Comparison of ENCODE assay signal across 12 cellular contexts in genomic region chrX:41621236-41621651, GRCh38.
A peak's percentile ranks its signal among the peaks of the same experiment; 100 is the strongest.
DNase-seq lines count a peak whose midpoint lies in the region; ATAC-seq lines count a peak whose summit lies in the region.
"Had no signal": no experiment of that assay in that cellular context is flagged by ENCODE, and none has a peak within 500 bp of the region (broad histone marks: within the 10 kb centered on the region; RNA-seq: fewer than 3 reads in every experiment).

No MANE protein-coding gene starts in this region.

- no peak overlapping the region for H3K56ac ChIP-seq in mesendoderm (ENCODE audit: low read length)

- no peak overlapping the region for H3K4me3 ChIP-seq in mesendoderm (ENCODE audit: low read length)

- no peak for ATAC-seq in GM18511 (IDR thresholded peaks at IDR 0.05; ENCODE audit: unreplicated experiment)

- in situ Hi-C loops in Caki2 (cut with HindIII; ENCODE audit: low pct_unique_long_range_greater_than_20kb, low sequenced_read_pairs): no loop called here

- H2BK5ac ChIP-seq in mesendoderm (ENCODE audit: low read length): no peak overlapping the region

- H2BK15ac ChIP-seq in mesendoderm (replicated peaks; ENCODE audit: low read depth): no peak overlapping the region

- H3K9me3 Mint-ChIP-seq in dendritic cell treated with granulocyte-macrophage colony-stimulating factor and Interleukin-4, amounts not matched to agents 40 ng/mL and 50 ng/mL, for 4 days: no peaks in the 10 kb centered on the region

- H3K27ac Mint-ChIP-seq in dendritic cell treated with granulocyte-macrophage colony-stimulating factor and Interleukin-4, amounts not matched to agents 40 ng/mL and 50 ng/mL, for 4 days: peak overlapping the region; percentile 53

- H3K4me1 Mint-ChIP-seq in dendritic cell treated with granulocyte-macrophage colony-stimulating factor and Interleukin-4, amounts not matched to agents 40 ng/mL and 50 ng/mL, for 4 days (ENCODE audit: low read depth): peaks cover 13% of the 10 kb centered on the region

- no peak overlapping the region for H3K4me3 Mint-ChIP-seq in dendritic cell treated with granulocyte-macrophage colony-stimulating factor and Interleukin-4, amounts not matched to agents 40 ng/mL and 50 ng/mL, for 4 days

- intact Hi-C loops in dendritic cell treated with granulocyte-macrophage colony-stimulating factor and Interleukin-4, amounts not matched to agents 40 ng/mL and 50 ng/mL, for 4 days (cut with micrococcal nuclease): no loop called here

- no peak overlapping the region for H3K27ac ChIP-seq in mesendoderm (ENCODE audit: low read depth, low read length)
- H3K27ac ChIP-seq: neutrophil had no signal

- no peak overlapping the region for H2AK5ac ChIP-seq in mesendoderm (ENCODE audit: low read length)

- DNase-seq in Caki2 (ENCODE audit: low read depth): peak; percentile 79
- peak; percentile 75 for DNase-seq in NCI-H226
- peak; percentile 97 for DNase-seq in mesendoderm
- no peak for DNase-seq in AG08396 (ENCODE audit: low spot score)
- no peak for DNase-seq in NCI-H1105 treated with DMSO at 0.1 percent for 48 hours (lab: John Stamatoyannopoulos, UW)
- DNase-seq in SKM-1 treated with dmso at 0.1 percent for 144 hours (lab: John Stamatoyannopoulos, UW; ENCODE audit: unreplicated experiment): no peak
- DNase-seq: activated T-cell treated with anti-CD3 and anti-CD28 coated beads for 4 hours; NCI-H187; stimulated activated CD8-positive, alpha-beta memory T cell treated with anti-CD3 and anti-CD28 coated beads, Interleukin-4, amount 100 ng/mL, for 48 hours had no signal

- no CpG with 5 or more reads among the region's 5 CpGs for WGBS in mesendoderm (ENCODE audit: extremely low coverage, insufficient coverage, low lambda C conversion rate)

- no peaks in the 10 kb centered on the region for H3K79me2 ChIP-seq in mesendoderm (ENCODE audit: control insufficient read depth, insufficient read depth, low read length)

- no peak overlapping the region for H3K9ac ChIP-seq in mesendoderm (ENCODE audit: low read length)

- no peak overlapping the region for H3K18ac ChIP-seq in mesendoderm (ENCODE audit: low read length)

- H4K8ac ChIP-seq in mesendoderm (ENCODE audit: low read depth, low read length): no peak overlapping the region

- no peaks in the 10 kb centered on the region for H3K27me3 ChIP-seq in mesendoderm (ENCODE audit: insufficient read depth, low read length, poor library complexity)
- H3K27me3 ChIP-seq: neutrophil had no signal

- no peaks in the 10 kb centered on the region for H3K27me3 Mint-ChIP-seq in dendritic cell treated with granulocyte-macrophage colony-stimulating factor and Interleukin-4, amounts not matched to agents 40 ng/mL and 50 ng/mL, for 4 days

- no peak overlapping the region for H2BK120ac ChIP-seq in mesendoderm (ENCODE audit: low read depth, low read length)

- no peaks in the 10 kb centered on the region for H3K4me1 ChIP-seq in mesendoderm (ENCODE audit: control insufficient read depth, low read depth, low read length)

- peaks cover 5% of the 10 kb centered on the region for H3K36me3 Mint-ChIP-seq in dendritic cell treated with granulocyte-macrophage colony-stimulating factor and Interleukin-4, amounts not matched to agents 40 ng/mL and 50 ng/mL, for 4 days (ENCODE audit: low read depth)

- H3K4ac ChIP-seq in mesendoderm (ENCODE audit: low read depth, low read length): no peak overlapping the region

- H4K5ac ChIP-seq in mesendoderm (ENCODE audit: low read length): no peak overlapping the region

- H3K23ac ChIP-seq in mesendoderm (ENCODE audit: low read length): no peak overlapping the region

- no peaks in the 10 kb centered on the region for H3K79me1 ChIP-seq in mesendoderm (ENCODE audit: low read length)

- no peaks in the 10 kb centered on the region for H3K36me3 ChIP-seq in mesendoderm (ENCODE audit: control insufficient read depth, insufficient read depth, low read length)
- H3K36me3 ChIP-seq: neutrophil had no signal

- H3K4me2 ChIP-seq in mesendoderm (ENCODE audit: low read length): no peak overlapping the region

Comparison
In these comparisons a context has a peak if more than half of its experiments do, and no peak if none do; other contexts are left out.
1. DNase-seq: peak in Caki2 (single experiment), NCI-H226 (single experiment) and mesendoderm (single experiment); none in AG08396 (single experiment), NCI-H1105 treated with DMSO at 0.1 percent for 48 hours (single experiment) and SKM-1 treated with dmso at 0.1 percent for 144 hours (single experiment).